6 cellular contexts compared by ENCODE assay signal in genomic region chr16:30194177-30194925, GRCh38. TPM values are rescaled to one million over a fixed set of nuclear protein-coding genes. Genes with fewer than 3 reads are reported as not detected.
DNase-seq lines count a peak whose midpoint lies in the region; ATAC-seq, FAIRE-seq and TF ChIP-seq lines count a peak whose summit lies in the region.
"Not testable (repeated sequence)": the region's sequence is repeated elsewhere in the genome, so short reads cannot be mapped to it uniquely, and the experiment has no call there.

No MANE protein-coding gene starts in this region.

- in situ Hi-C loops in astrocyte of the spinal cord (cut with HindIII; ENCODE audit: low sequenced_read_pairs): not testable (repeated sequence)

- peak overlapping the region; percentile 56 for H3K4me2 ChIP-seq in keratinocyte (ENCODE audit: control insufficient read depth, extremely low read depth, insufficient read depth, low read depth, low read length)

- not testable (repeated sequence) for DNase-seq in astrocyte of the spinal cord (ENCODE audit: low read depth, low spot score); keratinocyte (ENCODE audit: low read depth, low spot score)
- peak; percentile 29 for DNase-seq in stimulated activated CD8-positive, alpha-beta memory T cell treated with anti-CD3 and anti-CD28 coated beads, Interleukin-4, amount 100 ng/mL, for 48 hours

- H3K36me3 ChIP-seq in HUES64 (ENCODE audit: insufficient read depth, low read length); keratinocyte (ENCODE audit: control insufficient read depth in 2 of 2, extremely low read depth in 1 of 2, insufficient read depth in 2 of 2, low read length in 2 of 2): not testable (repeated sequence)

- FAIRE-seq in keratinocyte (lab: Jason Lieb, UNC): not testable (repeated sequence)

- not testable (repeated sequence) for H3K4me1 ChIP-seq in HUES64 (ENCODE audit: insufficient read depth, low read length); keratinocyte (ENCODE audit: control insufficient read depth, extremely low read depth, insufficient read depth, low read length)

- WGBS in HUES64: 2% methylated on average over 9 of the region's 60 CpGs

- dilution Hi-C loops in keratinocyte (cut with MboI; ENCODE audit: extremely low pct_ligation_motif_present, low sequenced_read_pairs): not testable (repeated sequence)

- H3K4me3 ChIP-seq in HUES64 (ENCODE audit: low read length) (peak overlapping the region; percentile 47), astrocyte of the spinal cord (ENCODE audit: low read depth, low read length) (peak overlapping the region; percentile 39), keratinocyte (ENCODE audit: control insufficient read depth in 2 of 3, extremely low read depth in 1 of 3, insufficient read depth in 2 of 3, low read depth in 1 of 3, low read length in 3 of 3) (peak overlapping the region in 1 of 3 experiments; percentile 39)

- H2AFZ ChIP-seq in keratinocyte (ENCODE audit: control insufficient read depth, low read length): not testable (repeated sequence)

- H3K79me2 ChIP-seq in keratinocyte (ENCODE audit: control insufficient read depth, insufficient read depth, low read length): not testable (repeated sequence)

- not testable (repeated sequence) for H3K9me1 ChIP-seq in keratinocyte (ENCODE audit: control insufficient read depth, extremely low read depth, insufficient read depth, low read length)

- not testable (repeated sequence) for TF ChIP-seq CTCF in astrocyte of the spinal cord (IDR thresholded peaks at IDR 0.05; ENCODE audit: low read depth, low read length); keratinocyte (optimal IDR thresholded peaks at IDR 0.05 in 1 of 3, IDR thresholded peaks at IDR 0.05 in 1 of 3, conservative IDR thresholded peaks at IDR 0.05 in 1 of 3; ENCODE audit: extremely low read depth in 1 of 3, insufficient read depth in 2 of 3, low read length in 3 of 3)

- not testable (repeated sequence) for H3K27ac ChIP-seq in HUES64 (ENCODE audit: low read depth, low read length); keratinocyte (ENCODE audit: control insufficient read depth, insufficient read depth, low read length)

- ATAC-seq in GM18511 (IDR thresholded peaks at IDR 0.05; ENCODE audit: unreplicated experiment) (peak; percentile 76), HG02571 (IDR thresholded peaks at IDR 0.05; ENCODE audit: unreplicated experiment) (peak; percentile 70)

- H3K27me3 ChIP-seq in HUES64 (ENCODE audit: insufficient read depth, low read length); keratinocyte (ENCODE audit: control insufficient read depth, extremely low read depth, insufficient read depth, low read length): not testable (repeated sequence)

- not testable (repeated sequence) for H3K9me3 ChIP-seq in HUES64 (ENCODE audit: insufficient read depth, low read depth, low read length); keratinocyte (ENCODE audit: control insufficient read depth, low read depth, low read length)

- not testable (repeated sequence) for H3K9ac ChIP-seq in HUES64 (ENCODE audit: low read depth, low read length); keratinocyte (ENCODE audit: control insufficient read depth, extremely low read depth, insufficient read depth, low read length)

- not testable (repeated sequence) for H4K20me1 ChIP-seq in keratinocyte (ENCODE audit: control insufficient read depth, extremely low read depth, insufficient read depth, low read length)

RNA-seq across cellular contexts. Expression of gene SLX1A, which starts 0.7 kb away (rescaled TPM):
- 4.6 TPM for polyA plus RNA-seq in HUES64 (2013, experiment 1 of 2)
- polyA plus RNA-seq in HUES64 (2013, experiment 2 of 2): 4.7 TPM
- 2.3 to 9.0 TPM (median 5.4 TPM) in 3 replicates for polyA plus RNA-seq in keratinocyte
- polyA plus RNA-seq in keratinocyte (2011; ENCODE audit: low read depth): 31.6 TPM
- 1.8 and 11.6 TPM in 2 replicates for polyA plus RNA-seq in keratinocyte (2011; cell fraction: cytosol; rRNA removed)
- 10.1 and 14.0 TPM in 2 replicates for polyA plus RNA-seq in keratinocyte (2011; cell fraction: nucleus; rRNA removed)
- polyA plus RNA-seq in keratinocyte (2012; ENCODE audit: low replicate concordance): 27.9 and 31.4 TPM in 2 replicates
- polyA minus RNA-seq in keratinocyte: 1.9 to 10.4 TPM (median 3.4 TPM) in 3 replicates
- 25.3 TPM for polyA minus RNA-seq in keratinocyte (2011; cell fraction: cytosol; rRNA and poly(A)+ RNA removed)
- polyA minus RNA-seq in keratinocyte (2011; cell fraction: nucleus; rRNA and poly(A)+ RNA removed): 3.4 and 12.9 TPM in 2 replicates

RNA-seq across cellular contexts. Expression of gene BOLA2B, which starts 0.9 kb away (rescaled TPM):
- polyA plus RNA-seq in HUES64 (2013, experiment 1 of 2): 126 TPM
- 100 TPM for polyA plus RNA-seq in HUES64 (2013, experiment 2 of 2)
- polyA plus RNA-seq in keratinocyte: 41.0 to 170 TPM (median 70.4 TPM) in 3 replicates
- 64.0 TPM for polyA plus RNA-seq in keratinocyte (2011; ENCODE audit: low read depth)
- polyA plus RNA-seq in keratinocyte (2011; cell fraction: cytosol; rRNA removed): 168 and 448 TPM in 2 replicates
- polyA plus RNA-seq in keratinocyte (2011; cell fraction: nucleus; rRNA removed): 86.8 and 98.8 TPM in 2 replicates
- 160 and 240 TPM in 2 replicates for polyA plus RNA-seq in keratinocyte (2012; ENCODE audit: low replicate concordance)
- 16.3 to 55.0 TPM (median 18.7 TPM) in 3 replicates for polyA minus RNA-seq in keratinocyte
- polyA minus RNA-seq in keratinocyte (2011; cell fraction: cytosol; rRNA and poly(A)+ RNA removed): 79.0 TPM
- 15.2 and 17.3 TPM in 2 replicates for polyA minus RNA-seq in keratinocyte (2011; cell fraction: nucleus; rRNA and poly(A)+ RNA removed)

RNA-seq across cellular contexts. Expression of gene SULT1A3, which starts 4.7 kb away (rescaled TPM):
- polyA plus RNA-seq in HUES64 (2013, experiment 1 of 2): 9.8 TPM
- polyA plus RNA-seq in HUES64 (2013, experiment 2 of 2): 8.2 TPM
- 4.7 to 10.1 TPM (median 8.0 TPM) in 3 replicates for polyA plus RNA-seq in keratinocyte
- polyA plus RNA-seq in keratinocyte (2011; ENCODE audit: low read depth): 1.3 TPM
- polyA plus RNA-seq in keratinocyte (2011; cell fraction: cytosol; rRNA removed): 2.3 and 2.6 TPM in 2 replicates
- polyA plus RNA-seq in keratinocyte (2011; cell fraction: nucleus; rRNA removed): 31.7 and 35.3 TPM in 2 replicates
- 4.9 and 21.2 TPM in 2 replicates for polyA plus RNA-seq in keratinocyte (2012; ENCODE audit: low replicate concordance)
- 1.0 to 6.0 TPM (median 3.4 TPM) in 3 replicates for polyA minus RNA-seq in keratinocyte
- not detected for polyA minus RNA-seq in keratinocyte (2011; cell fraction: cytosol; rRNA and poly(A)+ RNA removed)
- 1.3 and 3.5 TPM in 2 replicates for polyA minus RNA-seq in keratinocyte (2011; cell fraction: nucleus; rRNA and poly(A)+ RNA removed)

RNA-seq across cellular contexts. Expression of gene CORO1A, which starts 10.9 kb away (rescaled TPM):
- polyA plus RNA-seq in HUES64 (2013, experiment 1 of 2): 5.6 TPM
- 6.6 TPM for polyA plus RNA-seq in HUES64 (2013, experiment 2 of 2)
- 2.8 to 5.5 TPM (median 3.0 TPM) in 3 replicates for polyA plus RNA-seq in keratinocyte
- polyA plus RNA-seq in keratinocyte (2011; ENCODE audit: low read depth): not detected
- 1.1 and 2.8 TPM in 2 replicates for polyA plus RNA-seq in keratinocyte (2011; cell fraction: cytosol; rRNA removed)
- polyA plus RNA-seq in keratinocyte (2011; cell fraction: nucleus; rRNA removed): 1.8 and 2.9 TPM in 2 replicates
- polyA plus RNA-seq in keratinocyte (2012; ENCODE audit: low replicate concordance): 0.58 and 9.1 TPM in 2 replicates
- polyA minus RNA-seq in keratinocyte: 2.5 to 7.6 TPM (median 2.7 TPM) in 3 replicates
- 15.2 TPM for polyA minus RNA-seq in keratinocyte (2011; cell fraction: cytosol; rRNA and poly(A)+ RNA removed)
- 1.6 and 1.9 TPM in 2 replicates for polyA minus RNA-seq in keratinocyte (2011; cell fraction: nucleus; rRNA and poly(A)+ RNA removed)

RNA-seq across cellular contexts. Expression of gene NPIPB13, which starts 53.9 kb away (rescaled TPM):
- polyA plus RNA-seq in HUES64 (2013, experiment 1 of 2): 0.90 TPM
- polyA plus RNA-seq in HUES64 (2013, experiment 2 of 2): 2.3 TPM
- 1.0 to 2.0 TPM (median 1.6 TPM) in 3 replicates for polyA plus RNA-seq in keratinocyte
- 4.6 TPM for polyA plus RNA-seq in keratinocyte (2011; ENCODE audit: low read depth)
- 1.5 TPM in 2 replicates for polyA plus RNA-seq in keratinocyte (2011; cell fraction: cytosol; rRNA removed)
- polyA plus RNA-seq in keratinocyte (2011; cell fraction: nucleus; rRNA removed): 10.7 and 23.5 TPM in 2 replicates
- 1.4 and 8.0 TPM in 2 replicates for polyA plus RNA-seq in keratinocyte (2012; ENCODE audit: low replicate concordance)
- polyA minus RNA-seq in keratinocyte: 3.7 to 13.4 TPM (median 6.4 TPM) in 3 replicates
- polyA minus RNA-seq in keratinocyte (2011; cell fraction: cytosol; rRNA and poly(A)+ RNA removed): not detected
- polyA minus RNA-seq in keratinocyte (2011; cell fraction: nucleus; rRNA and poly(A)+ RNA removed): 0.63 and 16.1 TPM in 2 replicates
